Comparison of ENCODE assay signal across 19 cellular contexts in the genomic region with DNA sequence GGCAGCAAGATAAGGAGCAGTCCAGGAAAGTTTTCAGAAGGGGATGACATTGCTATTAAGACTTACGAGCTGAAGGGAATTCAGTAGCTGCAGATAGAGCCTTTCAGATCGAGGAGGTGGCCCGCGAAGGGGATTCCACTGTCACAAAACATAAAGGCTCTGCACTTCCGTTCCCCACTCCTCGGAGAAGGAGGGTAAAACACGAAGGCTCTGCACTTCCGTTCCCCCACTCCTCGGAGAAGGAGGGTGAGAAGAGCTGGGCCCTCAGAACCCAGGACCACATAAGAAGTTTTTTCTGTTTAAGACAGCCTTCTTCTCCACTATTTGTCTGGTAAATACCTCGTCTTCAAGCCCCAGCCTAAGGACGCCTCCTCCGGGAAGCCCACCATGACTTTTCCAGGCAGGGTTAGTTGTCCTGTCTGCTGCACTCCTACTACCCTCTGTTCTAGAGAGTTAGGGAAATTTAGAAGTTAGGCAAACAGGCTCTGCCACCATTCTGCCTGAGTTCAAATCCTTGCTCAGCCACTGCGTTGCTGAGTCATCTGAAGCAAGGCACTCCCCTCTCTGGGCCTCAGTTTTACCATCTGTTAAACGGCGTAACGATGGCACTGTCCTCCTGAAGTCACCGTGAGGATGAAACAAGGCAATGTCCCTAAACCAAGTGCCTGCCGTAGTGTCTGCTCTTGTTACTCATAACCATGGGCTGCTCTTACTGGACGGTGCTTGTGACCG.
A peak's percentile ranks its signal among the peaks of the same experiment; 100 is the strongest.
DNase-seq lines count a peak whose midpoint lies in the region; ATAC-seq, FAIRE-seq and TF ChIP-seq lines count a peak whose summit lies in the region.
"Had no signal": no experiment of that assay in that cellular context is flagged by ENCODE, and none has a peak within 500 bp of the region (broad histone marks: within the 10 kb centered on the region; RNA-seq: fewer than 3 reads in every experiment).

No MANE protein-coding gene starts in this region.

- H3K79me1 ChIP-seq in H1 (ENCODE audit: low read depth, low read length) (no peaks in the 10 kb centered on the region), neuronal stem cell (ENCODE audit: low read depth, low read length) (peaks cover 1% of the 10 kb centered on the region)

- TF ChIP-seq EP300 in H1 (IDR thresholded peaks at IDR 0.05; ENCODE audit: borderline replicate concordance in 1 of 2, low read depth in 2 of 2, low read length in 2 of 2), result no peak

- TF ChIP-seq RAD21 in H1 (IDR thresholded peaks at IDR 0.05 in 1 of 2, conservative IDR thresholded peaks at IDR 0.05 in 1 of 2; ENCODE audit: low read depth in 2 of 2, low read length in 2 of 2), result no peak

- H3K4me1 Mint-ChIP-seq in GM23338 (peaks cover 30% of the 10 kb centered on the region), neural crest cell (peaks cover 60% of the 10 kb centered on the region)

- H2BK20ac ChIP-seq in H1 (ENCODE audit: low read length), result no peak overlapping the region

- no peak for ATAC-seq in GM23338
- no peak for ATAC-seq in mucosa of descending colon
- ATAC-seq: body of pancreas had no signal

- H3K27me3 ChIP-seq in BLaER1, result no peaks in the 10 kb centered on the region
- peaks cover 21% of the 10 kb centered on the region for H3K27me3 ChIP-seq in GM23338 (ENCODE audit: insufficient read depth)
- H3K27me3 ChIP-seq in H1 (replicated peaks in 1 of 4; ENCODE audit: control insufficient read depth in 3 of 4, extremely low read depth in 1 of 4, insufficient read depth in 3 of 4, low read length in 3 of 4), result peaks cover 0 to 16% (median 2%) of the 10 kb centered on the region in 4 experiments; a peak in 4 of 7 replicates
- H3K27me3 ChIP-seq in BE2C, result no peaks in the 10 kb centered on the region
- H3K27me3 ChIP-seq in neuronal stem cell (ENCODE audit: control insufficient read depth in 3 of 3, insufficient read depth in 3 of 3, low read depth in 1 of 3, low read length in 3 of 3), result no peaks in the 10 kb centered on the region
- H3K27me3 ChIP-seq: body of pancreas, right atrium auricular region, SJCRH30 had no signal

- H3K9ac ChIP-seq in BLaER1, result no peak overlapping the region
- H3K9ac ChIP-seq in H1 (replicated peaks in 1 of 4; ENCODE audit: extremely low read depth in 1 of 4, low read depth in 3 of 4, low read length in 3 of 4), result no peak overlapping the region; a peak in 1 of 7 replicates
- H3K9ac ChIP-seq in neuronal stem cell (ENCODE audit: low read depth, low read length, poor library complexity), result no peak overlapping the region

- H2AFZ ChIP-seq in GM23338 (no peak overlapping the region), H1 (ENCODE audit: low read length) (no peak overlapping the region), neuronal stem cell (ENCODE audit: low read length) (no peak overlapping the region)

- H3K23ac ChIP-seq in H1 (ENCODE audit: insufficient read length) (no peak overlapping the region), neuronal stem cell (ENCODE audit: low read depth, low read length, poor library complexity) (no peak overlapping the region)

- no peak overlapping the region for H3K27ac Mint-ChIP-seq in GM23338
- no peak overlapping the region for H3K27ac Mint-ChIP-seq in neural crest cell (ENCODE audit: unreplicated experiment)

- no peaks in the 10 kb centered on the region for H3K9me2 ChIP-seq in GM23338 (ENCODE audit: insufficient read depth)

- H3K4ac ChIP-seq in H1 (replicated peaks; ENCODE audit: insufficient read length, low read depth, low read length) (peak overlapping the region; percentile 4), neuronal stem cell (ENCODE audit: low read length) (no peak overlapping the region)

- H3K4me3 ChIP-seq in BLaER1 (no peak overlapping the region), GM23338 (no peak overlapping the region), H1 (ENCODE audit: extremely low read depth in 1 of 4, insufficient read depth in 2 of 4, low read depth in 3 of 4, low read length in 4 of 4) (no peak overlapping the region), BE2C (ENCODE audit: low read depth, low read length) (no peak overlapping the region), mucosa of descending colon (no peak overlapping the region), neuronal stem cell (ENCODE audit: low read length in 2 of 2) (no peak overlapping the region)
- H3K4me3 ChIP-seq: body of pancreas, lung had no signal

- H3K4me2 ChIP-seq in BLaER1 (peak overlapping the region; percentile 98; the same call in 1 of the 2 replicates), GM23338 (no peak overlapping the region), H1 (ENCODE audit: insufficient read depth in 1 of 2, low read depth in 2 of 2, low read length in 2 of 2) (peak overlapping the region in 1 of 2 experiments; percentile 87; a peak in 1 of 4 replicates), neuronal stem cell (ENCODE audit: insufficient read depth, low read length, poor library complexity, severe bottlenecking) (no peak overlapping the region)

- H2BK12ac ChIP-seq in H1 (ENCODE audit: low read depth, low read length), result peak overlapping the region; percentile 31; the same call in 1 of the 2 replicates
- H2BK12ac ChIP-seq in neuronal stem cell (ENCODE audit: low read length), result no peak overlapping the region

- H3K18ac ChIP-seq in H1 (ENCODE audit: extremely low read depth, low read length) (no peak overlapping the region), neuronal stem cell (ENCODE audit: low read length) (no peak overlapping the region)

- H4K91ac ChIP-seq in H1 (replicated peaks; ENCODE audit: insufficient read length, low read length) (no peak overlapping the region), neuronal stem cell (ENCODE audit: low read depth, low read length, poor library complexity) (no peak overlapping the region)

- H3K79me2 ChIP-seq in GM23338 (replicated peaks; ENCODE audit: insufficient read depth), result no peaks in the 10 kb centered on the region
- H3K79me2 ChIP-seq in H1 (ENCODE audit: control insufficient read depth in 1 of 2, insufficient read depth in 2 of 2, low read length in 2 of 2), result no peaks in the 10 kb centered on the region

- H3K9me3 Mint-ChIP-seq in GM23338 (no peaks in the 10 kb centered on the region; the same call in 2 of the 3 replicates), neural crest cell (no peaks in the 10 kb centered on the region)

- H4K5ac ChIP-seq in H1 (ENCODE audit: insufficient read length, low read depth, low read length), result no peak overlapping the region

- no peaks in the 10 kb centered on the region; the same call in 1 of the 2 replicates for H3K23me2 ChIP-seq in H1 (ENCODE audit: low read depth, low read length)

- intact Hi-C loops in mucosa of descending colon (cut with DNase I, micrococcal nuclease), result no loop called here

- TF ChIP-seq CTCF in GM23338 (conservative IDR thresholded peaks at IDR 0.05; ENCODE audit: low read depth in 2 of 2), result no peak
- no peak for TF ChIP-seq CTCF in H1 (IDR thresholded peaks at IDR 0.05; ENCODE audit: control extremely low read depth in 1 of 3, insufficient read depth in 1 of 3, low read depth in 1 of 3, low read length in 3 of 3)
- no peak for TF ChIP-seq CTCF in neural crest cell (conservative IDR thresholded peaks at IDR 0.05)
- no peak for TF ChIP-seq CTCF in BE2C (IDR thresholded peaks at IDR 0.05; ENCODE audit: low read depth, low read length)
- no peak for TF ChIP-seq CTCF in mucosa of descending colon (IDR thresholded peaks at IDR 0.05)

- H3K27ac ChIP-seq in BLaER1 (no peak overlapping the region), GM23338 (ENCODE audit: low read depth) (no peak overlapping the region), H1 (ENCODE audit: low read depth, low read length) (no peak overlapping the region), neuronal stem cell (replicated peaks; ENCODE audit: low read length) (no peak overlapping the region)

- POLR2A ChIA-PET in H1 (lab: Charles Lee; ENCODE audit: partially characterized antibody), result interaction anchor here (1.0 kb wide), 1 partner anchor 13 kb away, joined by 3 read pairs; no protein-coding TSS in a partner anchor

- H3K36me3 ChIP-seq in BLaER1, result no peaks in the 10 kb centered on the region
- no peaks in the 10 kb centered on the region for H3K36me3 ChIP-seq in GM23338 (ENCODE audit: insufficient read depth)
- no peaks in the 10 kb centered on the region for H3K36me3 ChIP-seq in H1 (ENCODE audit: control insufficient read depth in 2 of 4, insufficient read depth in 4 of 4, low read length in 3 of 4)
- no peaks in the 10 kb centered on the region for H3K36me3 ChIP-seq in BE2C
- no peaks in the 10 kb centered on the region for H3K36me3 ChIP-seq in mucosa of descending colon (ENCODE audit: low read depth)
- H3K36me3 ChIP-seq in neuronal stem cell (replicated peaks in 1 of 2; ENCODE audit: control insufficient read depth in 2 of 2, insufficient read depth in 2 of 2, low read length in 2 of 2), result no peaks in the 10 kb centered on the region
- H3K36me3 ChIP-seq: right atrium auricular region, SJCRH30 had no signal

- FAIRE-seq in H1 (lab: Jason Lieb, UNC), result no peak

- H2BK5ac ChIP-seq in H1 (ENCODE audit: low read depth, low read length) (no peak overlapping the region), neuronal stem cell (ENCODE audit: low read length) (no peak overlapping the region)

- CTCF ChIA-PET in H1 (lab: Charles Lee; ENCODE audit: partially characterized antibody), result interaction anchor here (0.5 to 1.2 kb wide), 2 partner anchors 98 to 125 kb away, joined by 3 read pairs; no protein-coding TSS in a partner anchor

- H3K4me1 ChIP-seq in BLaER1, result peaks cover 70% of the 10 kb centered on the region
- H3K4me1 ChIP-seq in GM23338 (ENCODE audit: insufficient read depth), result peaks cover 12% of the 10 kb centered on the region
- H3K4me1 ChIP-seq in H1 (replicated peaks in 1 of 4; ENCODE audit: control insufficient read depth in 3 of 4, insufficient read depth in 4 of 4, low read length in 3 of 4), result peaks cover 9 to 18% (median 11%) of the 10 kb centered on the region in 4 experiments
- no peaks in the 10 kb centered on the region for H3K4me1 ChIP-seq in BE2C
- H3K4me1 ChIP-seq in mucosa of descending colon (ENCODE audit: low read depth), result peaks cover 37% of the 10 kb centered on the region
- H3K4me1 ChIP-seq in neuronal stem cell (ENCODE audit: control insufficient read depth in 2 of 2, insufficient read depth in 1 of 2, low read depth in 1 of 2, low read length in 2 of 2), result peaks cover 11 to 19% of the 10 kb centered on the region in 2 donors

- TF ChIP-seq POLR2A in H1 (IDR thresholded peaks at IDR 0.05; ENCODE audit: control extremely low read depth in 1 of 2, low read depth in 2 of 2, low read length in 2 of 2), result no peak

- WGBS in H1 (ENCODE audit: extremely low coverage in 1 of 2, insufficient coverage in 1 of 2, insufficient read length in 1 of 2, insufficient replicate concordance in 2 of 2, low coverage in 1 of 2, low lambda C conversion rate in 2 of 2, missing lambda C conversion rate in 1 of 2), 2 experiments, result 79% methylated on average over 20 of the region's 20 CpGs; no CpG with 5 or more reads in 1 of the 2 experiments
- no CpG with 5 or more reads among the region's 20 CpGs for WGBS in neuronal stem cell (ENCODE audit: extremely low coverage in 2 of 2, insufficient read length in 2 of 2, insufficient replicate concordance in 1 of 2), 2 donors

- H3K9me3 ChIP-seq in BLaER1 (no peaks in the 10 kb centered on the region), H1 (ENCODE audit: insufficient read depth in 2 of 2, low read depth in 1 of 2, low read length in 1 of 2) (no peaks in the 10 kb centered on the region), BE2C (no peaks in the 10 kb centered on the region), mucosa of descending colon (no peaks in the 10 kb centered on the region), neuronal stem cell (replicated peaks in 1 of 2; ENCODE audit: control insufficient read depth in 2 of 2, insufficient read depth in 1 of 2, low read depth in 1 of 2, low read length in 2 of 2) (no peaks in the 10 kb centered on the region)
- H3K9me3 ChIP-seq: body of pancreas, right atrium auricular region, SJCRH30 had no signal

- no peak for DNase-seq in GM23338 (ENCODE audit: low spot score)
- no peak for DNase-seq in H1 (ENCODE audit: low read depth in 1 of 2, low spot score in 2 of 2)
- DNase-seq in neural crest cell (ENCODE audit: low read depth, low spot score), result no peak
- no peak for DNase-seq in BE2C
- DNase-seq in mucosa of descending colon, result no peak
- DNase-seq in SKM-1 (lab: John Stamatoyannopoulos, UW; ENCODE audit: unreplicated experiment), result no peak
- DNase-seq in neuronal stem cell (ENCODE audit: low spot score), result no peak
- DNase-seq: activated CD4-positive, CD25-positive, alpha-beta regulatory T cell treated with anti-CD3 and anti-CD28 coated beads, Interleukin-2, amount 50 U/mL, for 72 hours; activated naive CD4-positive, alpha-beta T cell; body of pancreas; DMS53; HCEC 1CT; Karpas-422; NCI-H1105; NCI-H2107; SJCRH30 had no signal

- H4K20me1 ChIP-seq in BLaER1 (no peaks in the 10 kb centered on the region), GM23338 (replicated peaks; ENCODE audit: insufficient read depth) (no peaks in the 10 kb centered on the region), H1 (replicated peaks in 1 of 2; ENCODE audit: control insufficient read depth in 1 of 2, insufficient read depth in 2 of 2, low read length in 2 of 2) (no peaks in the 10 kb centered on the region)

- H3K56ac ChIP-seq in H1 (replicated peaks; ENCODE audit: insufficient read length, low read depth, low read length), result no peak overlapping the region

- peak overlapping the region; percentile 20; the same call in 1 of the 2 replicates for H2AK5ac ChIP-seq in H1 (ENCODE audit: low read depth, low read length)
- H2AK5ac ChIP-seq in neuronal stem cell (ENCODE audit: low read depth, low read length), result no peak overlapping the region

- H2BK15ac ChIP-seq in H1 (ENCODE audit: low read length) (no peak overlapping the region), neuronal stem cell (ENCODE audit: low read length) (no peak overlapping the region)

- H3K36me3 Mint-ChIP-seq in GM23338 (ENCODE audit: low read depth) (no peaks in the 10 kb centered on the region), neural crest cell (ENCODE audit: low read depth) (no peaks in the 10 kb centered on the region)

- H3K14ac ChIP-seq in H1 (ENCODE audit: insufficient read length) (no peak overlapping the region), neuronal stem cell (ENCODE audit: low read length) (no peak overlapping the region)

- H3K4me3 Mint-ChIP-seq in GM23338, result peak overlapping the region; percentile 48; the same call in 1 of the 3 replicates
- H3K4me3 Mint-ChIP-seq in neural crest cell, result peak overlapping the region; percentile 62

- H3K27me3 Mint-ChIP-seq in GM23338 (ENCODE audit: insufficient read depth, low read depth, poor library complexity), result peaks cover 22% of the 10 kb centered on the region
- peaks cover 32% of the 10 kb centered on the region for H3K27me3 Mint-ChIP-seq in neural crest cell (ENCODE audit: low read depth)

- H4K8ac ChIP-seq in H1 (ENCODE audit: extremely low read depth, insufficient read depth, low read length) (no peak overlapping the region), neuronal stem cell (ENCODE audit: low read depth, low read length) (no peak overlapping the region)

- H2BK120ac ChIP-seq in H1 (replicated peaks; ENCODE audit: low read depth, low read length) (no peak overlapping the region), neuronal stem cell (ENCODE audit: low read depth, low read length) (no peak overlapping the region)

- H3F3A ChIP-seq in GM23338 (replicated peaks; ENCODE audit: low read depth), result no peaks in the 10 kb centered on the region
